20 cellular contexts compared by ENCODE assay signal in genomic region chr1:94526581-94526980, GRCh38. TPM values are rescaled to one million over a fixed set of nuclear protein-coding genes. Genes with fewer than 3 reads are reported as not detected.
"Had no signal": no experiment of that assay in that cellular context is flagged by ENCODE, and none has a peak within 500 bp of the region (broad histone marks: within the 10 kb centered on the region; RNA-seq: fewer than 3 reads in every experiment).

No MANE protein-coding gene starts in this region.

- ATAC-seq: activated CD8-positive, alpha-beta T cell treated with anti-CD3 and anti-CD28 coated beads, Interleukin-2, amount 10 ng/mL, durations not matched to agents 7 days and 5 days; naive thymus-derived CD8-positive, alpha-beta T cell; stimulated activated naive CD8-positive, alpha-beta T cell treated with anti-CD3 and anti-CD28 coated beads, Interleukin-15, Interleukin-2, amounts not matched to agents 100 U/mL and 50 U/mL, for 24 hours; T-cell had no signal

- H3K9me3 Mint-ChIP-seq: activated naive CD4-positive, alpha-beta T cell treated with anti-CD3 and anti-CD28 coated beads, Interleukin-2, amount 50 U/mL, for 24 hours; activated T-helper 1 cell treated with anti-CD3 and anti-CD28 coated beads, Interleukin-12 subunit alpha, Interleukin-12 subunit beta, Interleukin-2, Interleukin-4 antibody, amounts not matched to agents 30 ng/mL and 10 ng/mL and 1 ng/mL, durations not matched to agents 14 hours and 24 hours and 36 hours; endodermal cell; T-helper 2 cell treated with Interferon-gamma antibody and Interleukin-4, amounts not matched to agents 5 μg/mL and 100 μg/mL, for 36 hours had no signal

- H3K4me1 Mint-ChIP-seq: activated naive CD4-positive, alpha-beta T cell treated with anti-CD3 and anti-CD28 coated beads, Interleukin-2, amount 50 U/mL, for 24 hours; naive thymus-derived CD8-positive, alpha-beta T cell; T-cell had no signal

- H3K27me3 Mint-ChIP-seq: activated naive CD4-positive, alpha-beta T cell treated with anti-CD3 and anti-CD28 coated beads, Interleukin-2, amount 50 U/mL, for 24 hours; naive thymus-derived CD8-positive, alpha-beta T cell had no signal

- H3K4me3 ChIP-seq: heart right ventricle, lower lobe of right lung, sigmoid colon, thyroid gland had no signal

- H3K27ac Mint-ChIP-seq: activated CD8-positive, alpha-beta T cell treated with anti-CD3 and anti-CD28 coated beads, Interleukin-2, amount 10 ng/mL, durations not matched to agents 7 days and 5 days; activated naive CD4-positive, alpha-beta T cell treated with anti-CD3 and anti-CD28 coated beads, Interleukin-2, amount 50 U/mL, for 24 hours; activated T-helper 1 cell treated with anti-CD3 and anti-CD28 coated beads, Interleukin-12 subunit alpha, Interleukin-12 subunit beta, Interleukin-2, Interleukin-4 antibody, amounts not matched to agents 30 ng/mL and 10 ng/mL and 1 ng/mL, durations not matched to agents 14 hours and 24 hours and 36 hours; naive thymus-derived CD8-positive, alpha-beta T cell; T-cell; T-helper 2 cell treated with Interferon-gamma antibody and Interleukin-4, amounts not matched to agents 5 μg/mL and 100 μg/mL, for 36 hours had no signal

- DNase-seq: activated CD4-positive, alpha-beta T cell treated with anti-CD3 and anti-CD28 coated beads for 1 hour; activated CD4-positive, alpha-beta T cell treated with anti-CD3 and anti-CD28 coated beads, Interleukin-2, amount 50 U/mL, for 1 hour; activated CD8-positive, alpha-beta T cell treated with anti-CD3 and anti-CD28 coated beads, Interleukin-2, amount 10 ng/mL, durations not matched to agents 7 days and 5 days; activated gamma-delta T cell; aorta; cerebellar nuclear complex; cortex of kidney; endodermal cell; foreskin fibroblast; heart right ventricle; lower lobe of right lung; naive thymus-derived CD8-positive, alpha-beta T cell; sigmoid colon; stimulated activated CD4-positive, alpha-beta T cell treated with anti-CD3 and anti-CD28 coated beads, Interleukin-4, amount 100 ng/mL, for 24 hours; stimulated activated naive CD8-positive, alpha-beta T cell treated with anti-CD3 and anti-CD28 coated beads, Interleukin-15, Interleukin-2, amounts not matched to agents 100 U/mL and 50 U/mL, for 24 hours; T-cell had no signal

- H3K4me3 Mint-ChIP-seq: activated CD8-positive, alpha-beta T cell treated with anti-CD3 and anti-CD28 coated beads, Interleukin-2, amount 10 ng/mL, durations not matched to agents 7 days and 5 days; activated naive CD4-positive, alpha-beta T cell treated with anti-CD3 and anti-CD28 coated beads, Interleukin-2, amount 50 U/mL, for 24 hours; activated T-helper 1 cell treated with anti-CD3 and anti-CD28 coated beads, Interleukin-12 subunit alpha, Interleukin-12 subunit beta, Interleukin-2, Interleukin-4 antibody, amounts not matched to agents 30 ng/mL and 10 ng/mL and 1 ng/mL, durations not matched to agents 14 hours and 24 hours and 36 hours; endodermal cell; naive thymus-derived CD8-positive, alpha-beta T cell; T-cell; T-helper 2 cell treated with Interferon-gamma antibody and Interleukin-4, amounts not matched to agents 5 μg/mL and 100 μg/mL, for 36 hours had no signal

- H3K36me3 Mint-ChIP-seq: activated naive CD4-positive, alpha-beta T cell treated with anti-CD3 and anti-CD28 coated beads, Interleukin-2, amount 50 U/mL, for 24 hours; naive thymus-derived CD8-positive, alpha-beta T cell; T-cell had no signal

RNA-seq across cellular contexts. Expression of gene F3, which starts 15.0 kb away (rescaled TPM):
- total RNA-seq: activated CD8-positive, alpha-beta T cell treated with anti-CD3 and anti-CD28 coated beads, Interleukin-2, amount 10 ng/mL, durations not matched to agents 7 days and 5 days; naive thymus-derived CD8-positive, alpha-beta T cell had no signal
- polyA plus RNA-seq: naive thymus-derived CD8-positive, alpha-beta T cell had no signal
